In the genomic region with DNA sequence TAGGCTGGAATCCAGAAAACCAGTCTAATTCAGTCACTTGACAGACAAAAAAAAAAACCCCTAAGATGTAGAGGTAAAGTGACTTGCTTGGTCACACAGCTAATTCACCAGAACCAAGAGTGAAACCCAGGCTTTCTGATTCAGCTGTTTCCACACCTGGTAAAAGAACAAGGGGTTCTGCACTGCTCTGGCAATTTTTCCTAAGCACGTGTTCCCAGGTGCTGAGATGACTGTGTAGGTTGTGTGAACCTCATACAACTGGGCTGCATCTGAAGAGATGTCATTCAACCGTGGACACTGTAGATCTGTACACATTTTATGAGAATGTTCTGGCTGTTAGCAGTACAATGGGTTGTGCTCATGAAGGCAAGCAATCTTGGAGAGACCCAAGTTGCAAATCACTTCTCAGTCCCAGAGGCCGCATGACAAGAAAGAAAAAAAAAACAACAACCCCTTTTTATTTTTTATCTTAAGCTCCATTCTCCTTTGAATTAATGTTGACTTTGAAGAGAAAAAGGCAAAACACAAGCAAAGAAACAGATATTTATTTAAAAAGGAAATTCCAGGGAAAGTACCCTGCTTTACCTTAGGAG, we compare ENCODE assay signal across 10 cellular contexts.
DNase-seq lines count a peak whose midpoint lies in the region; ATAC-seq and TF ChIP-seq lines count a peak whose summit lies in the region.
"Had no signal": no experiment of that assay in that cellular context is flagged by ENCODE, and none has a peak within 500 bp of the region (broad histone marks: within the 10 kb centered on the region; RNA-seq: fewer than 3 reads in every experiment).

No MANE protein-coding gene starts in this region.

- POLR2A ChIA-PET in activated naive CD8-positive, alpha-beta T cell treated with anti-CD3 and anti-CD28 coated beads, Interleukin-2, amount 10 ng/mL, durations not matched to agents 7 days and 5 days (lab: Charles Lee), result interaction anchor here (0.7 to 1.7 kb wide), 3 partner anchors 12 to 96 kb away, joined by 4 to 5 read pairs (median 4); a partner anchor contains a TSS

- CTCF ChIA-PET in Calu3 (lab: Charles Lee), result interaction anchor here (0.7 kb wide), 3 partner anchors 52 to 241 kb away, joined by 3 to 4 read pairs (median 3); no protein-coding TSS in a partner anchor

- H3K4me1 Mint-ChIP-seq in activated naive CD8-positive, alpha-beta T cell treated with anti-CD3 and anti-CD28 coated beads, Interleukin-2, amount 10 ng/mL, durations not matched to agents 7 days and 5 days, result peaks cover 26% of the 10 kb centered on the region
- peaks cover 10% of the 10 kb centered on the region for H3K4me1 Mint-ChIP-seq in Calu3 (ENCODE audit: low read depth, unreplicated experiment)

- DNase-seq in DMS79 treated with DMSO at 0.1 percent for 48 hours (lab: John Stamatoyannopoulos, UW), result peak; percentile 100
- DNase-seq in activated naive CD8-positive, alpha-beta T cell treated with anti-CD3 and anti-CD28 coated beads, Interleukin-2, amount 10 ng/mL, durations not matched to agents 7 days and 5 days, result no peak
- DNase-seq in HT-29 (ENCODE audit: low spot score), result no peak
- DNase-seq in Calu3, result no peak
- no peak for DNase-seq in NCI-H1694 treated with DMSO at 0.1 percent for 48 hours (lab: John Stamatoyannopoulos, UW)
- DNase-seq: cerebellar nuclear complex, GDM1 had no signal

- ATAC-seq in GM19397 (IDR thresholded peaks at IDR 0.05; ENCODE audit: unreplicated experiment), result peak; percentile 76
- ATAC-seq in HG03196 (IDR thresholded peaks at IDR 0.05; ENCODE audit: unreplicated experiment), result peak; percentile 70
- peak; percentile 28 for ATAC-seq in activated naive CD8-positive, alpha-beta T cell treated with anti-CD3 and anti-CD28 coated beads, Interleukin-2, amount 10 ng/mL, durations not matched to agents 7 days and 5 days (ENCODE audit: low read depth)
- no peak for ATAC-seq in SK-N-SH treated with all-trans-retinoic acid at 6 μM for 48 hours

- intact Hi-C loops in Calu3 (cut with micrococcal nuclease; ENCODE audit: unreplicated experiment), result no loop called here

- BruUV-seq in Calu3 (replicated peaks; lab: Mats Ljungman, UMichigan), result no TSS peak

- H3K4me3 Mint-ChIP-seq in activated naive CD8-positive, alpha-beta T cell treated with anti-CD3 and anti-CD28 coated beads, Interleukin-2, amount 10 ng/mL, durations not matched to agents 7 days and 5 days, result no peak overlapping the region
- no peak overlapping the region for H3K4me3 Mint-ChIP-seq in Calu3 (ENCODE audit: low read depth, unreplicated experiment)

- H3K27ac Mint-ChIP-seq in activated naive CD8-positive, alpha-beta T cell treated with anti-CD3 and anti-CD28 coated beads, Interleukin-2, amount 10 ng/mL, durations not matched to agents 7 days and 5 days, result no peak overlapping the region
- no peak overlapping the region for H3K27ac Mint-ChIP-seq in Calu3 (ENCODE audit: unreplicated experiment)

- H3K27me3 Mint-ChIP-seq in activated naive CD8-positive, alpha-beta T cell treated with anti-CD3 and anti-CD28 coated beads, Interleukin-2, amount 10 ng/mL, durations not matched to agents 7 days and 5 days, result no peaks in the 10 kb centered on the region
- H3K27me3 Mint-ChIP-seq in Calu3 (ENCODE audit: unreplicated experiment), result no peaks in the 10 kb centered on the region

- H3K36me3 Mint-ChIP-seq in activated naive CD8-positive, alpha-beta T cell treated with anti-CD3 and anti-CD28 coated beads, Interleukin-2, amount 10 ng/mL, durations not matched to agents 7 days and 5 days, result peaks cover 21% of the 10 kb centered on the region
- H3K36me3 Mint-ChIP-seq in Calu3 (ENCODE audit: insufficient read depth, unreplicated experiment), result peaks cover 9% of the 10 kb centered on the region

- TF ChIP-seq CTCF in Calu3 (IDR thresholded peaks at IDR 0.05; ENCODE audit: unreplicated experiment), result no peak

- no peaks in the 10 kb centered on the region for H3K9me3 Mint-ChIP-seq in activated naive CD8-positive, alpha-beta T cell treated with anti-CD3 and anti-CD28 coated beads, Interleukin-2, amount 10 ng/mL, durations not matched to agents 7 days and 5 days
- H3K9me3 Mint-ChIP-seq in Calu3 (ENCODE audit: low read depth, unreplicated experiment), result no peaks in the 10 kb centered on the region

TF ChIP-seq in SK-N-SH treated with all-trans-retinoic acid at 6 μM for 48 hours, 23 proteins besides CTCF, POLR2A, EP300 and RAD21:
- TF ChIP-seq PPARA (CRISPR knock-in tag; IDR thresholded peaks at IDR 0.05; ENCODE audit: borderline replicate concordance), result no peak
- TF ChIP-seq CSDC2 (CRISPR knock-in tag; IDR thresholded peaks at IDR 0.05), result no peak
- TF ChIP-seq TOX (CRISPR knock-in tag; IDR thresholded peaks at IDR 0.05; ENCODE audit: borderline replicate concordance), result no peak
- no peak for TF ChIP-seq OSR1 (CRISPR knock-in tag; IDR thresholded peaks at IDR 0.05)
- TF ChIP-seq ARNTL (CRISPR knock-in tag; IDR thresholded peaks at IDR 0.05; ENCODE audit: borderline replicate concordance, low read depth), result no peak
